ENCODE assay signal across 14 cellular contexts in the genomic region with DNA sequence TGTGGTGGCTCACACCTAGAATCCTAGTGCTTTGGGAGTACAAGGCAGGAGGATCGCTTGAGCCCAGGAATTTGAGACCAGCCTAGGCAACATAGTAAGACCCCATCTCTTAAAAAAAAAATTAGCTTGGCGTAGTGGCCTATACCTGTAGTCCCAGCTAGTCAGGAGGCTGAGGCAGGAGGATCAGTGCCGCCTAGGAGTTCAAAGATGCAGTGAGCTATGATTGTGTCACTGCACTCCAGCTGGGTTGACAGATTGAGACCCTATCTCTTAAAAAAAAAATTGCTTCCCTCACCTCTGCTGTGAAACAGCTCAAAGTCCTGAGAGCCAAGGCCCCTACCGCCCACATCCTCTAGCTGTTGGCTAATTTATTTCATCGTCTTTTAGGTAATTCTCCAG. TPM values are rescaled to one million over a fixed set of nuclear protein-coding genes. Genes with fewer than 3 reads are reported as not detected.
DNase-seq lines count a peak whose midpoint lies in the region; ATAC-seq and TF ChIP-seq lines count a peak whose summit lies in the region.
"Had no signal": no experiment of that assay in that cellular context is flagged by ENCODE, and none has a peak within 500 bp of the region (broad histone marks: within the 10 kb centered on the region; RNA-seq: fewer than 3 reads in every experiment).

No MANE protein-coding gene starts in this region.

- POLR2A ChIA-PET in activated CD4-positive, alpha-beta T cell treated with anti-CD3 and anti-CD28 coated beads for 36 hours (lab: Charles Lee): interaction anchor here (0.5 to 0.7 kb wide), 4 partner anchors 10 to 228 kb away, joined by 3 to 6 read pairs (median 4); partner anchors contain the start of gene CEP20
- POLR2A ChIA-PET in RWPE1 (lab: Yijun Ruan, JAX; ENCODE audit: low non-redundant PET): interaction anchor here (0.6 kb wide), 1 partner anchor 48 kb away, joined by 3 read pairs; no protein-coding TSS in a partner anchor

- DNase-seq in activated CD4-positive, alpha-beta T cell treated with anti-CD3 and anti-CD28 coated beads for 36 hours: no peak
- DNase-seq in activated CD4-positive, alpha-beta T cell treated with anti-CD3 and anti-CD28 coated beads, Interleukin-2, amount 50 U/mL, for 48 hours: no peak
- DNase-seq in RWPE1 (ENCODE audit: low spot score) (no peak), chondrocyte (ENCODE audit: low spot score) (peak; percentile 2), EL (no peak)
- DNase-seq: KBM-7, left lung, NCI-H2227 treated with DMSO at 0.1 percent for 48 hours, WERI-Rb-1 had no signal

- no peaks in the 10 kb centered on the region for H3K27me3 ChIP-seq in neutrophil
- H3K27me3 ChIP-seq: left lung had no signal

- H3K27ac Mint-ChIP-seq in activated CD4-positive, alpha-beta T cell treated with anti-CD3 and anti-CD28 coated beads for 36 hours: peak overlapping the region; percentile 5
- H3K27ac Mint-ChIP-seq in chondrocyte (ENCODE audit: unreplicated experiment): peak overlapping the region; percentile 69
- H3K27ac Mint-ChIP-seq: GM23338 had no signal

- H3K36me3 Mint-ChIP-seq in activated CD4-positive, alpha-beta T cell treated with anti-CD3 and anti-CD28 coated beads for 36 hours (ENCODE audit: low read depth): peaks cover 39% of the 10 kb centered on the region
- peaks cover 7% of the 10 kb centered on the region for H3K36me3 Mint-ChIP-seq in chondrocyte (ENCODE audit: low read depth)

- H3K4me3 Mint-ChIP-seq in activated CD4-positive, alpha-beta T cell treated with anti-CD3 and anti-CD28 coated beads for 36 hours: no peak overlapping the region
- no peak overlapping the region for H3K4me3 Mint-ChIP-seq in chondrocyte (ENCODE audit: unreplicated experiment)
- H3K4me3 Mint-ChIP-seq: GM23338 had no signal

- H3K27me3 Mint-ChIP-seq in activated CD4-positive, alpha-beta T cell treated with anti-CD3 and anti-CD28 coated beads for 36 hours: no peaks in the 10 kb centered on the region
- no peaks in the 10 kb centered on the region for H3K27me3 Mint-ChIP-seq in chondrocyte (ENCODE audit: low read depth)

- H3K4me1 Mint-ChIP-seq in activated CD4-positive, alpha-beta T cell treated with anti-CD3 and anti-CD28 coated beads for 36 hours: peaks cover 46% of the 10 kb centered on the region
- H3K4me1 Mint-ChIP-seq in chondrocyte (ENCODE audit: low read depth): peaks cover 6% of the 10 kb centered on the region
- H3K4me1 Mint-ChIP-seq: GM23338 had no signal

- no peak for ATAC-seq in activated CD4-positive, alpha-beta T cell treated with anti-CD3 and anti-CD28 coated beads for 36 hours
- ATAC-seq in HG03442 (IDR thresholded peaks at IDR 0.05; ENCODE audit: unreplicated experiment) (no peak), GM18867 (IDR thresholded peaks at IDR 0.05; ENCODE audit: unreplicated experiment) (no peak)
- ATAC-seq: GM23338 had no signal

- intact Hi-C loops in activated CD4-positive, alpha-beta T cell treated with anti-CD3 and anti-CD28 coated beads for 36 hours (cut with DNase I, micrococcal nuclease): no loop called here

- H3K36me3 ChIP-seq in neutrophil: peaks cover 29% of the 10 kb centered on the region

- peaks cover 16 to 22% of the 10 kb centered on the region in 2 experiments for H3K4me1 ChIP-seq in neutrophil (ENCODE audit: control insufficient read depth in 1 of 2, insufficient read depth in 1 of 2, low read depth in 1 of 2, low read length in 1 of 2)
- H3K4me1 ChIP-seq: left lung had no signal

- CTCF ChIA-PET in activated CD4-positive, alpha-beta T cell treated with anti-CD3 and anti-CD28 coated beads for 36 hours (lab: Charles Lee): interaction anchor here (1.1 to 1.9 kb wide), 2 partner anchors 15 to 88 kb away, joined by 3 to 6 read pairs; no protein-coding TSS in a partner anchor
- CTCF ChIA-PET in RWPE1 (lab: Yijun Ruan, JAX): no interaction called here

- no peaks in the 10 kb centered on the region for H3K9me3 Mint-ChIP-seq in activated CD4-positive, alpha-beta T cell treated with anti-CD3 and anti-CD28 coated beads for 36 hours (ENCODE audit: low read depth)
- no peaks in the 10 kb centered on the region for H3K9me3 Mint-ChIP-seq in chondrocyte (ENCODE audit: low read depth)
- H3K9me3 Mint-ChIP-seq: GM23338 had no signal

- H3K9me3 ChIP-seq in neutrophil: no peaks in the 10 kb centered on the region
- H3K9me3 ChIP-seq: left lung had no signal

- TF ChIP-seq CTCF in RWPE1 (conservative IDR thresholded peaks at IDR 0.05; ENCODE audit: low read depth): no peak
- no peak for TF ChIP-seq CTCF in chondrocyte (IDR thresholded peaks at IDR 0.05)
- no peak for TF ChIP-seq CTCF in neutrophil (IDR thresholded peaks at IDR 0.05)

- H3K27ac ChIP-seq in RWPE1 (peak overlapping the region; percentile 38), neutrophil (peak overlapping the region; percentile 70)
- H3K27ac ChIP-seq: skin epidermis, WERI-Rb-1 had no signal

- H3K4me3 ChIP-seq in neutrophil (ENCODE audit: low read depth in 1 of 2, low read length in 1 of 2): no peak overlapping the region
- H3K4me3 ChIP-seq: GM23338, left lung, skin epidermis had no signal

RNA-seq across cellular contexts. Expression of gene NDE1, which starts 10.2 kb away (rescaled TPM):
- total RNA-seq in activated CD4-positive, alpha-beta T cell treated with anti-CD3 and anti-CD28 coated beads for 36 hours: 100 to 1,000 TPM; 107 to 117 TPM
- 29.3 to 32.9 TPM (median 32.3 TPM) in 3 replicates for total RNA-seq in chondrocyte

RNA-seq across cellular contexts. Expression of gene MARF1, which starts 17.2 kb away (rescaled TPM):
- total RNA-seq in activated CD4-positive, alpha-beta T cell treated with anti-CD3 and anti-CD28 coated beads for 36 hours: 10 to 100 TPM; 50.2 to 72.5 TPM
- total RNA-seq in chondrocyte: 50.8 to 61.5 TPM (median 54.4 TPM) in 3 replicates
